ENCODE assay signal across 18 cellular contexts in the genomic region with DNA sequence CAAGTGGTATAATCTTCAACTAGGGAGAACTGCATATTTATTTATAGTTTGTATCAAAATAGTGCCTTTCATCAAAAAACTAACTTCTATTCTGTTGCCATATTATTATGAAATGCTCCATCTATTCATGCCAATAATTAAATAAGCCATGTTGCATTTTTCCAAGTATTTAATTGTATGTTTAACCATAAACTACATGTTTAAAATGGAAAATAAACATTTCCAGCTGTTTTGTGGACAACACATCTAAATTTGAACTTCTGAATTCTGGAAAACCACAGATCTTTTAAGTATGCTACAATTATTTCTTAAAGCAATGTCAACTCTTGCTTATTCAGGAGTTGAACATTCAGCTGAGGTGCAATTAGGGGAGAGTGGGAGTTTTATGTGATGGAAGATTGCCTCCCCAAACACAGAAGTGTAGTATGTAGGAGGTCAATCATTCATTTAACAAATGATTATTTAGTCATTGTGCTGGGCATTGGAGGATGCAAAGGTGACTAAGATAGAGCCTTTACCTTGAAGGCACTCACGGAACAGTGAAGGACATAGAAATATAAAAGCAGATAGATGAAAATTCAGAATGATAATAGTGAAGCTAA.
DNase-seq lines count a peak whose midpoint lies in the region; FAIRE-seq and TF ChIP-seq lines count a peak whose summit lies in the region.
"Had no signal": no experiment of that assay in that cellular context is flagged by ENCODE, and none has a peak within 500 bp of the region (broad histone marks: within the 10 kb centered on the region; RNA-seq: fewer than 3 reads in every experiment).

No MANE protein-coding gene starts in this region.

- H4K20me1 ChIP-seq in BLaER1 (no peaks in the 10 kb centered on the region), hepatocyte (ENCODE audit: insufficient read depth, poor library complexity, severe bottlenecking) (no peaks in the 10 kb centered on the region)

- H3K9me3 ChIP-seq in BLaER1 (peaks cover 13% of the 10 kb centered on the region), hepatocyte (ENCODE audit: low read depth) (no peaks in the 10 kb centered on the region)

- H3K27me3 ChIP-seq in BLaER1 (no peaks in the 10 kb centered on the region), hepatocyte (no peaks in the 10 kb centered on the region)

- peak; percentile 27 for DNase-seq in NCI-H69 (lab: John Stamatoyannopoulos, UW)
- peak; percentile 44 for DNase-seq in kidney tubule cell (ENCODE audit: low spot score)
- DNase-seq in dedifferentiated amniotic fluid mesenchymal stem cell (ENCODE audit: extremely low spot score): no peak
- DNase-seq in hepatocyte (ENCODE audit: low spot score): no peak
- DNase-seq in middle frontal gyrus (ENCODE audit: extremely low spot score, low spot score): no peak
- no peak for DNase-seq in RCC 7860 (ENCODE audit: low spot score)
- DNase-seq: C1 segment of cervical spinal cord; CD4-positive, alpha-beta T cell; DMS79; EL; H9 had no signal

- no peak overlapping the region for H3K9ac ChIP-seq in BLaER1

- whole genome bisulfite sequencing in hepatocyte (ENCODE audit: low lambda C conversion rate, missing lambda C conversion rate): 91% methylated on average over 1 of the region's 1 CpG

- no peaks in the 10 kb centered on the region for H3K36me3 ChIP-seq in BLaER1
- no peaks in the 10 kb centered on the region for H3K36me3 ChIP-seq in hepatocyte (replicated peaks; ENCODE audit: insufficient read depth, low read depth)

- no peaks in the 10 kb centered on the region for H3K79me2 ChIP-seq in hepatocyte

- no peak overlapping the region for H3K4me3 ChIP-seq in BLaER1
- H3K4me3 ChIP-seq in hepatocyte: no peak overlapping the region
- H3K4me3 ChIP-seq: GM23338 had no signal

- FAIRE-seq in RCC 7860 (lab: Jason Lieb, UNC): no peak
- FAIRE-seq: A204.1, G401.6, GM12891, HepG2, HTR-8/SVneo had no signal

- H3K27ac ChIP-seq in BLaER1: no peak overlapping the region
- H3K27ac ChIP-seq in hepatocyte: no peak overlapping the region

- no peaks in the 10 kb centered on the region for H3K9me2 ChIP-seq in hepatocyte (replicated peaks; ENCODE audit: insufficient read depth)

- H3K4me2 ChIP-seq in BLaER1 (peak overlapping the region; percentile 77), hepatocyte (no peak overlapping the region)
- H3K4me2 ChIP-seq: GM23338 had no signal

- H2AFZ ChIP-seq in hepatocyte: no peak overlapping the region

- TF ChIP-seq CTCF in hepatocyte (IDR thresholded peaks at IDR 0.05; ENCODE audit: poor library complexity): no peak

- H3K4me1 ChIP-seq in BLaER1 (peaks cover 35% of the 10 kb centered on the region), hepatocyte (ENCODE audit: insufficient read depth) (no peaks in the 10 kb centered on the region)

Comparison
In these comparisons a context has a peak if more than half of its experiments do, and no peak if none do; other contexts are left out.
1. DNase-seq: peak in NCI-H69 (single experiment) and kidney tubule cell (single experiment); none in dedifferentiated amniotic fluid mesenchymal stem cell (single experiment), hepatocyte (single experiment), middle frontal gyrus (single experiment) and RCC 7860 (single experiment).